8 cellular contexts compared by ENCODE assay signal in the genomic region with DNA sequence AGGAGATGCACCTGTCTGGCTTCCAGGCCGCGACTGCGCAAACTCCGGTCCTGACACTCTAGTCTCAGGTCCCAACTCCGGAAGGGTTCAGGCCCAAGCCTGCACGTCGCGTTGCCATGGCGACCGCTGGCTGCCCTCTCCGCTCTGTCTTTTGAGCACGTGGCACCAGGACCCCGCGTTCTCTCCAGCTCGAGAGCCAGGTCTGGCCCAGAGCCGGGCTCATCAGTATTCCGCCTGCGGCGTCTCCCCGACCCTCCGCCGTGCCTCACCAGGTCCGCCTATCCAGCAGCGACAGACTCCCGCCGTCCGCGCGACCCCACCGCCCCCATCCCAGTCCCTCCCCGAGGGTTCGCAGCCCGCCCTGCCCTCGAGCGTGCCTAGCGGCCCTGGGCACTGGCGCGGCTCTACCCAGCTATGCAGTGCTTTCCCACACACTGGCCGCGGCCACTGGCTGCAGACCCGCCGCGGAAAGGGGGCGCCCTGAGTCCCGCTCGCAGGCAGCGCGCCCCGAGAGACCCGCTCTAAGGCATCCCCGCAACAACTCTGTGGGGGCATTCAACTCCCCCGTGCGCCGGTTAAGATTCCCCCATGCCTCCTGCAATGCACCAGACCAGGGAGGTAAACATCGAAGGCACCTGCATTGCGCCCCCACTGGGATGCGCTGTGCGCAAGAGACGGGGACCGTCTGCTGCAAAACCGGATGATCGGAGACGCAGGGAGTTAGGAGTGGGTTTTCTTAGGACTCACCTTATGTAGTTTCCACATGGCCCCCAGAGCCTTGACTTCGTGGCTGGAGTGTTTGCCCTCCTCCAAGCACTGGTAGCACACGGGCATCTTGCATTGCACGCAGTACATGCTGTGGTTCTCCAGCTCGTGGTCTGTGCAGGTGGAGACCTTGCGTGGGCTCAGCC. TPM values are rescaled to one million over a fixed set of nuclear protein-coding genes. Genes with fewer than 3 reads are reported as not detected.
DNase-seq lines count a peak whose midpoint lies in the region; ATAC-seq and TF ChIP-seq lines count a peak whose summit lies in the region.

No MANE protein-coding gene starts in this region.

- peak in 1 of 6 experiments; percentile 12 for TF ChIP-seq CTCF in Peyer's patch (IDR thresholded peaks at IDR 0.05)

- H3K4me1 ChIP-seq in Peyer's patch = peaks cover 0 to 24% (median 7%) of the 10 kb centered on the region in 4 donors

- H3K27ac ChIP-seq in Peyer's patch = no peak overlapping the region

- no peak for ATAC-seq in GM18511 (IDR thresholded peaks at IDR 0.05; ENCODE audit: unreplicated experiment)

- peak in 13 of 14 donors; percentile 27 to 90 (median 67) for DNase-seq in C1 segment of cervical spinal cord (lab: John Stamatoyannopoulos, UW)
- DNase-seq in HuH-7.5 (ENCODE audit: low spot score) = peak; percentile 32
- DNase-seq in Peyer's patch = peak in 2 of 3 donors; percentile 51 to 56
- DNase-seq in anterior cingulate cortex (lab: John Stamatoyannopoulos, UW) = peak in 57 of 58 donors; percentile 31 to 88 (median 76)
- DNase-seq in iPS-NIHi7 (ENCODE audit: extremely low spot score) = peak; percentile 47
- peak; percentile 36 for DNase-seq in stimulated activated CD4-positive, alpha-beta T cell treated with anti-CD3 and anti-CD28 coated beads, Interleukin-12 subunit alpha, Interleukin-12 subunit beta, amount 100 ng/mL, for 4 hours
- DNase-seq in OCI-M1 (lab: John Stamatoyannopoulos, UW) = no peak

- peak overlapping the region; percentile 57 to 68 (median 60) for H3K4me3 ChIP-seq in Peyer's patch

- no peaks in the 10 kb centered on the region for H3K36me3 ChIP-seq in Peyer's patch

- no peak for TF ChIP-seq POLR2A in Peyer's patch (IDR thresholded peaks at IDR 0.05)

- H3K9me3 ChIP-seq in Peyer's patch = no peaks in the 10 kb centered on the region

- H3K27me3 ChIP-seq in Peyer's patch = peaks cover 0 to 14% of the 10 kb centered on the region in 2 donors

RNA-seq across cellular contexts. Expression of gene TRIM9, which starts 1.3 kb away (rescaled TPM):
- 1 to 10 TPM in 2 of 4 donors, under 1 TPM in 2; 0.35 to 5.0 (median 2.2) TPM for total RNA-seq in Peyer's patch
